In the genomic region with DNA sequence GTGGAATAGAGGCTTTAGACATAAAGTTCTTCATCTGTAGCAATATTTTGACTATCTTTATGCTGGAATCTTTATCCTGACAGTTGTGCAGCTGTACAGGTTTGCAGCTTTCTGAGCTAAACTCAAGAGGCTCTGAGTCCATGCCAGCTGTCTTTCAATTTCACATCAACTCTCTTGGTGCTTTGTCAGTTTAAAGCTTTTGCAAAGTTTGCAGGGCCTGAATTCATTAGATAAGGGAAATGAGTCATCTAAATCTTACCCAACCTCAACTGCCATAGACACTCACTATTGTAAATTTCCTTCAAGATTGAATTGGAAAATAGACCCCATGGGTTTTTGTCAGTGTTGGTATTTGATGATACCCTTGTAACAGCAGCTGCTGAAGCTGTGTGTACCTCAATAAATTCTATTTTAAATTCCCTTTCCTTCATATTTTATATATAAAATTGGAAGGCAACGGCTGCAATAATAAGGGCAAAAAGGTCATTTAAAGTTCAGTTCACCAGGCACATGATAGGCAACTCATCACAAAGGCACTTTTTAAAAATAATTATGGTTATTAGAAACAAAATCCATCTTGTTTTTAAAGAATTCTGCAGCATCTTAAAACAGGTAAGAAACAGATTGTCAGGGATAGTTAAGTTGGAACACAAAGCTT, we compare ENCODE assay signal across 9 cellular contexts.
A peak's percentile ranks its signal among the peaks of the same experiment; 100 is the strongest.
DNase-seq lines count a peak whose midpoint lies in the region; ATAC-seq and TF ChIP-seq lines count a peak whose summit lies in the region.
"Had no signal": no experiment of that assay in that cellular context is flagged by ENCODE, and none has a peak within 500 bp of the region (broad histone marks: within the 10 kb centered on the region; RNA-seq: fewer than 3 reads in every experiment).

No MANE protein-coding gene starts in this region.

- H3K27ac Mint-ChIP-seq in activated CD4-positive, alpha-beta T cell treated with anti-CD3 and anti-CD28 coated beads for 36 hours, result no peak overlapping the region

- CTCF ChIA-PET in activated CD4-positive, alpha-beta T cell treated with anti-CD3 and anti-CD28 coated beads for 36 hours (lab: Charles Lee), result interaction anchor here (0.9 to 1.7 kb wide), 2 partner anchors 23 to 173 kb away, joined by 3 to 9 read pairs; no protein-coding TSS in a partner anchor

- POLR2A ChIA-PET in activated CD4-positive, alpha-beta T cell treated with anti-CD3 and anti-CD28 coated beads for 36 hours (lab: Charles Lee), result interaction anchor here (1.0 kb wide), 1 partner anchor 75 kb away, joined by 4 read pairs; no protein-coding TSS in a partner anchor

- peaks cover 2% of the 10 kb centered on the region for H3K36me3 Mint-ChIP-seq in activated CD4-positive, alpha-beta T cell treated with anti-CD3 and anti-CD28 coated beads for 36 hours (ENCODE audit: low read depth)

- no peak overlapping the region for H3K27ac ChIP-seq in ascending aorta

- H3K4me3 ChIP-seq in cardiac fibroblast (replicated peaks in 1 of 2; ENCODE audit: low read depth in 2 of 2, low read length in 2 of 2), result no peak overlapping the region
- no peak overlapping the region for H3K4me3 ChIP-seq in ascending aorta
- H3K4me3 ChIP-seq: skin epidermis had no signal

- peak; percentile 11 for DNase-seq in activated CD4-positive, alpha-beta T cell treated with anti-CD3 and anti-CD28 coated beads for 36 hours
- DNase-seq in activated CD4-positive, alpha-beta T cell treated with anti-CD3 and anti-CD28 coated beads, Interleukin-2, amount 50 U/mL, for 4 hours, result no peak
- DNase-seq in NCI-H460 (ENCODE audit: extremely low read depth, low read depth) (peak; percentile 16), cardiac fibroblast (ENCODE audit: low read depth in 2 of 2) (peak; percentile 66 to 72), retina (no peak), ascending aorta (ENCODE audit: low spot score in 2 of 2) (no peak), posterior cingulate gyrus (no peak)

- no peaks in the 10 kb centered on the region for H3K4me1 ChIP-seq in ascending aorta

- H3K27me3 Mint-ChIP-seq in activated CD4-positive, alpha-beta T cell treated with anti-CD3 and anti-CD28 coated beads for 36 hours, result no peaks in the 10 kb centered on the region

- H3K4me1 Mint-ChIP-seq in activated CD4-positive, alpha-beta T cell treated with anti-CD3 and anti-CD28 coated beads for 36 hours, result peaks cover 20% of the 10 kb centered on the region

- H3K27me3 ChIP-seq in ascending aorta, result no peaks in the 10 kb centered on the region

- no peak overlapping the region for H3K4me3 Mint-ChIP-seq in activated CD4-positive, alpha-beta T cell treated with anti-CD3 and anti-CD28 coated beads for 36 hours

- H3K36me3 ChIP-seq in ascending aorta, result no peaks in the 10 kb centered on the region

- peaks cover 1% of the 10 kb centered on the region for H3K9me3 Mint-ChIP-seq in activated CD4-positive, alpha-beta T cell treated with anti-CD3 and anti-CD28 coated beads for 36 hours (ENCODE audit: low read depth)

- H3K9me3 ChIP-seq in ascending aorta, result no peaks in the 10 kb centered on the region

- intact Hi-C loops in activated CD4-positive, alpha-beta T cell treated with anti-CD3 and anti-CD28 coated beads for 36 hours (cut with DNase I, micrococcal nuclease), result loop anchor here (1.0 to 2.0 kb wide), 4 partner anchors 9 to 172 kb away; no protein-coding TSS in a partner anchor
- intact Hi-C loops in ascending aorta (cut with DNase I), result no loop called here
- intact Hi-C loops in posterior cingulate gyrus (cut with DNase I), result no loop called here

- TF ChIP-seq CTCF in cardiac fibroblast (IDR thresholded peaks at IDR 0.05; ENCODE audit: low read depth, low read length) (no peak), ascending aorta (IDR thresholded peaks at IDR 0.05) (no peak)

- ATAC-seq in activated CD4-positive, alpha-beta T cell treated with anti-CD3 and anti-CD28 coated beads for 36 hours, result peak; percentile 82
- ATAC-seq in HG02642 (IDR thresholded peaks at IDR 0.05; ENCODE audit: poor library complexity, unreplicated experiment), result peak; percentile 90

Comparison
In these comparisons a context has a peak if more than half of its experiments do, and no peak if none do; other contexts are left out.
1. DNase-seq: peak in activated CD4-positive, alpha-beta T cell treated with anti-CD3 and anti-CD28 coated beads for 36 hours (single experiment), NCI-H460 (single experiment) and cardiac fibroblast (2 of 2); none in activated CD4-positive, alpha-beta T cell treated with anti-CD3 and anti-CD28 coated beads, Interleukin-2, amount 50 U/mL, for 4 hours (0 of 2), retina (single experiment), ascending aorta (0 of 2) and posterior cingulate gyrus (0 of 10).
2. intact Hi-C loops: an anchor here in activated CD4-positive, alpha-beta T cell treated with anti-CD3 and anti-CD28 coated beads for 36 hours (1.0 to 2.0 kb wide); none called in ascending aorta and posterior cingulate gyrus.